In genomic region chr9:31629292-31629691, GRCh38 we compare ENCODE assay signal across 1 cellular context.
TF ChIP-seq lines count a peak whose summit lies in the region.

No MANE protein-coding gene starts in this region.

TF ChIP-seq in WTC11, 78 proteins besides CTCF, POLR2A, EP300 and RAD21 (continued from another document):
- TF ChIP-seq, protein P1, sequence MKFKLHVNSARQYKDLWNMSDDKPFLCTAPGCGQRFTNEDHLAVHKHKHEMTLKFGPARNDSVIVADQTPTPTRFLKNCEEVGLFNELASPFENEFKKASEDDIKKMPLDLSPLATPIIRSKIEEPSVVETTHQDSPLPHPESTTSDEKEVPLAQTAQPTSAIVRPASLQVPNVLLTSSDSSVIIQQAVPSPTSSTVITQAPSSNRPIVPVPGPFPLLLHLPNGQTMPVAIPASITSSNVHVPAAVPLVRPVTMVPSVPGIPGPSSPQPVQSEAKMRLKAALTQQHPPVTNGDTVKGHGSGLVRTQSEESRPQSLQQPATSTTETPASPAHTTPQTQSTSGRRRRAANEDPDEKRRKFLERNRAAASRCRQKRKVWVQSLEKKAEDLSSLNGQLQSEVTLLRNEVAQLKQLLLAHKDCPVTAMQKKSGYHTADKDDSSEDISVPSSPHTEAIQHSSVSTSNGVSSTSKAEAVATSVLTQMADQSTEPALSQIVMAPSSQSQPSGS (CRISPR knock-in tag; IDR thresholded peaks at IDR 0.05; ENCODE audit: borderline replicate concordance, low read depth): no peak
- TF ChIP-seq ELF4 (CRISPR knock-in tag; IDR thresholded peaks at IDR 0.05; ENCODE audit: low read depth) (no peak), TEAD4 (CRISPR knock-in tag; IDR thresholded peaks at IDR 0.05) (no peak), SMAD3 (CRISPR knock-in tag; IDR thresholded peaks at IDR 0.05; ENCODE audit: borderline replicate concordance) (no peak), FOXP1 (CRISPR knock-in tag; IDR thresholded peaks at IDR 0.05; ENCODE audit: borderline replicate concordance) (no peak), ZBTB21 (CRISPR knock-in tag; IDR thresholded peaks at IDR 0.05; ENCODE audit: borderline replicate concordance) (no peak), ZNF281 (CRISPR knock-in tag; IDR thresholded peaks at IDR 0.05) (no peak)
- TF ChIP-seq, protein P2, sequence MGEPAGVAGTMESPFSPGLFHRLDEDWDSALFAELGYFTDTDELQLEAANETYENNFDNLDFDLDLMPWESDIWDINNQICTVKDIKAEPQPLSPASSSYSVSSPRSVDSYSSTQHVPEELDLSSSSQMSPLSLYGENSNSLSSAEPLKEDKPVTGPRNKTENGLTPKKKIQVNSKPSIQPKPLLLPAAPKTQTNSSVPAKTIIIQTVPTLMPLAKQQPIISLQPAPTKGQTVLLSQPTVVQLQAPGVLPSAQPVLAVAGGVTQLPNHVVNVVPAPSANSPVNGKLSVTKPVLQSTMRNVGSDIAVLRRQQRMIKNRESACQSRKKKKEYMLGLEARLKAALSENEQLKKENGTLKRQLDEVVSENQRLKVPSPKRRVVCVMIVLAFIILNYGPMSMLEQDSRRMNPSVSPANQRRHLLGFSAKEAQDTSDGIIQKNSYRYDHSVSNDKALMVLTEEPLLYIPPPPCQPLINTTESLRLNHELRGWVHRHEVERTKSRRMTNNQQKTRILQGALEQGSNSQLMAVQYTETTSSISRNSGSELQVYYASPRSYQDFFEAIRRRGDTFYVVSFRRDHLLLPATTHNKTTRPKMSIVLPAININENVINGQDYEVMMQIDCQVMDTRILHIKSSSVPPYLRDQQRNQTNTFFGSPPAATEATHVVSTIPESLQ (CRISPR knock-in tag; IDR thresholded peaks at IDR 0.05): no peak
